ENCODE assay signal across 1 cellular context in the genomic region with DNA sequence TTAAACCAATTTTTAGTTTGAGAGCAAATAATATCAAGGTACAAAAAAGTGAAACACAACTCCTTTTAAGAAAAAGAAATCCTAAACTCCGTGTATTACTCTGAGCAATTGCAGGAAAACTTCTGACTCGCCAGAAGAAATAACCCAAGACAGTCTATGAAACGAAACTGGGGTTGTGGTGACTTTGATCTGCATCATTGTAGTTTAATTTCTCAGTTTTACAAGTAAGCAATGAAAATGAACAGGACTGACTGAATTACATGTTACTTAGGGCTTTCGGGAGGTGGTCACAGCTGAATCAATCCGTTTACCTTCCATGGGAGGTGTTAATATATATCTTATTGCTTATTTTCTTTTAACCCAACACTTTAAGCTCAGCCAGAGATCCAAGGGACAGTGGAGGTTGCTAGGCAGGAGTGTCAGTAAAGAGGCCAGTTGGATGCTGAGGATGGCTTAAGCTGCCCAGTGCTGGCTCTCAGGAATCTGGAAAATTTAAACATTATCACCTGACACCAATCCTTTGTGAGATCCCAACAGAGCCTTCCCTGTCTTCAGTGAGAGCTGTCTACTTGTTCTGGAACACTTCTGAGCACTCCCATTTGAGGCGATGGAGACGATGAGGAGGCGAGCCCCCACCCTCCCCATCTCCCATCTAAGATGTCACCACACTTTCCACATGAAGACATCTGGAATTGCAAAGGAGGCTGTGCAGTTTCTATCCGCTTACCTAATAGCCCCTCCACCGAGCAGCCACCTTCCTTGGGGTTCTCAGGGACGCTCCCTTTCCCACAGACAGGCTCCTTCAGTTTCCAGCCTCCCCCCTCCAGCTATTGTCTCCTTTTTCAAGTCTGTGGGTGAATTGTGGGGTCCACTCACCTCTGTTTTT.
TF ChIP-seq lines count a peak whose summit lies in the region.

No MANE protein-coding gene starts in this region.

TF ChIP-seq in GM23338, 12 proteins besides CTCF, POLR2A, EP300 and RAD21:
- TF ChIP-seq CREB1 (CRISPR knock-in tag; IDR thresholded peaks at IDR 0.05; ENCODE audit: low read depth) (no peak), ZNF114 (CRISPR knock-in tag; IDR thresholded peaks at IDR 0.05) (no peak), EZH2 (IDR thresholded peaks at IDR 0.05; ENCODE audit: low read depth, unreplicated experiment) (no peak), JUNB (IDR thresholded peaks at IDR 0.05; ENCODE audit: unreplicated experiment) (no peak), STAT1 (IDR thresholded peaks at IDR 0.05; ENCODE audit: unreplicated experiment) (no peak), NANOG (IDR thresholded peaks at IDR 0.05; ENCODE audit: borderline replicate concordance) (no peak), EZH2phosphoT487 (IDR thresholded peaks at IDR 0.05; ENCODE audit: unreplicated experiment) (no peak), POLR2AphosphoS5 (IDR thresholded peaks at IDR 0.05; ENCODE audit: low read depth) (no peak), ZNF331 (CRISPR knock-in tag; IDR thresholded peaks at IDR 0.05; ENCODE audit: low read depth) (no peak)
- TF ChIP-seq, protein P1, sequence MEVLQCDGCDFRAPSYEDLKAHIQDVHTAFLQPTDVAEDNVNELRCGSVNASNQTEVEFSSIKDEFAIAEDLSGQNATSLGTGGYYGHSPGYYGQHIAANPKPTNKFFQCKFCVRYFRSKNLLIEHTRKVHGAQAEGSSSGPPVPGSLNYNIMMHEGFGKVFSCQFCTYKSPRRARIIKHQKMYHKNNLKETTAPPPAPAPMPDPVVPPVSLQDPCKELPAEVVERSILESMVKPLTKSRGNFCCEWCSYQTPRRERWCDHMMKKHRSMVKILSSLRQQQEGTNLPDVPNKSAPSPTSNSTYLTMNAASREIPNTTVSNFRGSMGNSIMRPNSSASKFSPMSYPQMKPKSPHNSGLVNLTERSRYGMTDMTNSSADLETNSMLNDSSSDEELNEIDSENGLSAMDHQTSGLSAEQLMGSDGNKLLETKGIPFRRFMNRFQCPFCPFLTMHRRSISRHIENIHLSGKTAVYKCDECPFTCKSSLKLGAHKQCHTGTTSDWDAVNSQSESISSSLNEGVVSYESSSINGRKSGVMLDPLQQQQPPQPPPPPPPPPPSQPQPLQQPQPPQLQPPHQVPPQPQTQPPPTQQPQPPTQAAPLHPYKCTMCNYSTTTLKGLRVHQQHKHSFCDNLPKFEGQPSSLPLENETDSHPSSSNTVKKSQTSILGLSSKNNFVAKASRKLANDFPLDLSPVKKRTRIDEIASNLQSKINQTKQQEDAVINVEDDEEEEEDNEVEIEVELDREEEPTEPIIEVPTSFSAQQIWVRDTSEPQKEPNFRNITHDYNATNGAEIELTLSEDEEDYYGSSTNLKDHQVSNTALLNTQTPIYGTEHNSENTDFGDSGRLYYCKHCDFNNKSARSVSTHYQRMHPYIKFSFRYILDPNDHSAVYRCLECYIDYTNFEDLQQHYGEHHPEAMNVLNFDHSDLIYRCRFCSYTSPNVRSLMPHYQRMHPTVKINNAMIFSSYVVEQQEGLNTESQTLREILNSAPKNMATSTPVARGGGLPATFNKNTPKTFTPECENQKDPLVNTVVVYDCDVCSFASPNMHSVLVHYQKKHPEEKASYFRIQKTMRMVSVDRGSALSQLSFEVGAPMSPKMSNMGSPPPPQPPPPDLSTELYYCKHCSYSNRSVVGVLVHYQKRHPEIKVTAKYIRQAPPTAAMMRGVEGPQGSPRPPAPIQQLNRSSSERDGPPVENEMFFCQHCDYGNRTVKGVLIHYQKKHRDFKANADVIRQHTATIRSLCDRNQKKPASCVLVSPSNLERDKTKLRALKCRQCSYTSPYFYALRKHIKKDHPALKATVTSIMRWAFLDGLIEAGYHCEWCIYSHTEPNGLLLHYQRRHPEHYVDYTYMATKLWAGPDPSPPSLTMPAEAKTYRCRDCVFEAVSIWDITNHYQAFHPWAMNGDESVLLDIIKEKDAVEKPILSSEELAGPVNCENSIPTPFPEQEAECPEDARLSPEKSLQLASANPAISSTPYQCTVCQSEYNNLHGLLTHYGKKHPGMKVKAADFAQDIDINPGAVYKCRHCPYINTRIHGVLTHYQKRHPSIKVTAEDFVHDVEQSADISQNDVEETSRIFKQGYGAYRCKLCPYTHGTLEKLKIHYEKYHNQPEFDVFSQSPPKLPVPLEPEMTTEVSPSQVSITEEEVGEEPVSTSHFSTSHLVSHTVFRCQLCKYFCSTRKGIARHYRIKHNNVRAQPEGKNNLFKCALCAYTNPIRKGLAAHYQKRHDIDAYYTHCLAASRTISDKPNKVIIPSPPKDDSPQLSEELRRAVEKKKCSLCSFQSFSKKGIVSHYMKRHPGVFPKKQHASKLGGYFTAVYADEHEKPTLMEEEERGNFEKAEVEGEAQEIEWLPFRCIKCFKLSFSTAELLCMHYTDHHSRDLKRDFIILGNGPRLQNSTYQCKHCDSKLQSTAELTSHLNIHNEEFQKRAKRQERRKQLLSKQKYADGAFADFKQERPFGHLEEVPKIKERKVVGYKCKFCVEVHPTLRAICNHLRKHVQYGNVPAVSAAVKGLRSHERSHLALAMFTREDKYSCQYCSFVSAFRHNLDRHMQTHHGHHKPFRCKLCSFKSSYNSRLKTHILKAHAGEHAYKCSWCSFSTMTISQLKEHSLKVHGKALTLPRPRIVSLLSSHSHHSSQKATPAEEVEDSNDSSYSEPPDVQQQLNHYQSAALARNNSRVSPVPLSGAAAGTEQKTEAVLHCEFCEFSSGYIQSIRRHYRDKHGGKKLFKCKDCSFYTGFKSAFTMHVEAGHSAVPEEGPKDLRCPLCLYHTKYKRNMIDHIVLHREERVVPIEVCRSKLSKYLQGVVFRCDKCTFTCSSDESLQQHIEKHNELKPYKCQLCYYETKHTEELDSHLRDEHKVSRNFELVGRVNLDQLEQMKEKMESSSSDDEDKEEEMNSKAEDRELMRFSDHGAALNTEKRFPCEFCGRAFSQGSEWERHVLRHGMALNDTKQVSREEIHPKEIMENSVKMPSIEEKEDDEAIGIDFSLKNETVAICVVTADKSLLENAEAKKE (CRISPR knock-in tag; IDR thresholded peaks at IDR 0.05) = no peak
- TF ChIP-seq, protein P2, sequence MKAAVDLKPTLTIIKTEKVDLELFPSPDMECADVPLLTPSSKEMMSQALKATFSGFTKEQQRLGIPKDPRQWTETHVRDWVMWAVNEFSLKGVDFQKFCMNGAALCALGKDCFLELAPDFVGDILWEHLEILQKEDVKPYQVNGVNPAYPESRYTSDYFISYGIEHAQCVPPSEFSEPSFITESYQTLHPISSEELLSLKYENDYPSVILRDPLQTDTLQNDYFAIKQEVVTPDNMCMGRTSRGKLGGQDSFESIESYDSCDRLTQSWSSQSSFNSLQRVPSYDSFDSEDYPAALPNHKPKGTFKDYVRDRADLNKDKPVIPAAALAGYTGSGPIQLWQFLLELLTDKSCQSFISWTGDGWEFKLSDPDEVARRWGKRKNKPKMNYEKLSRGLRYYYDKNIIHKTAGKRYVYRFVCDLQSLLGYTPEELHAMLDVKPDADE (IDR thresholded peaks at IDR 0.05) = no peak
- TF ChIP-seq, protein P3, sequence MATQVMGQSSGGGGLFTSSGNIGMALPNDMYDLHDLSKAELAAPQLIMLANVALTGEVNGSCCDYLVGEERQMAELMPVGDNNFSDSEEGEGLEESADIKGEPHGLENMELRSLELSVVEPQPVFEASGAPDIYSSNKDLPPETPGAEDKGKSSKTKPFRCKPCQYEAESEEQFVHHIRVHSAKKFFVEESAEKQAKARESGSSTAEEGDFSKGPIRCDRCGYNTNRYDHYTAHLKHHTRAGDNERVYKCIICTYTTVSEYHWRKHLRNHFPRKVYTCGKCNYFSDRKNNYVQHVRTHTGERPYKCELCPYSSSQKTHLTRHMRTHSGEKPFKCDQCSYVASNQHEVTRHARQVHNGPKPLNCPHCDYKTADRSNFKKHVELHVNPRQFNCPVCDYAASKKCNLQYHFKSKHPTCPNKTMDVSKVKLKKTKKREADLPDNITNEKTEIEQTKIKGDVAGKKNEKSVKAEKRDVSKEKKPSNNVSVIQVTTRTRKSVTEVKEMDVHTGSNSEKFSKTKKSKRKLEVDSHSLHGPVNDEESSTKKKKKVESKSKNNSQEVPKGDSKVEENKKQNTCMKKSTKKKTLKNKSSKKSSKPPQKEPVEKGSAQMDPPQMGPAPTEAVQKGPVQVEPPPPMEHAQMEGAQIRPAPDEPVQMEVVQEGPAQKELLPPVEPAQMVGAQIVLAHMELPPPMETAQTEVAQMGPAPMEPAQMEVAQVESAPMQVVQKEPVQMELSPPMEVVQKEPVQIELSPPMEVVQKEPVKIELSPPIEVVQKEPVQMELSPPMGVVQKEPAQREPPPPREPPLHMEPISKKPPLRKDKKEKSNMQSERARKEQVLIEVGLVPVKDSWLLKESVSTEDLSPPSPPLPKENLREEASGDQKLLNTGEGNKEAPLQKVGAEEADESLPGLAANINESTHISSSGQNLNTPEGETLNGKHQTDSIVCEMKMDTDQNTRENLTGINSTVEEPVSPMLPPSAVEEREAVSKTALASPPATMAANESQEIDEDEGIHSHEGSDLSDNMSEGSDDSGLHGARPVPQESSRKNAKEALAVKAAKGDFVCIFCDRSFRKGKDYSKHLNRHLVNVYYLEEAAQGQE (IDR thresholded peaks at IDR 0.05; ENCODE audit: unreplicated experiment) = no peak
